ENCODE assay signal across 13 cellular contexts in genomic region chr17:45108595-45109521, GRCh38. TPM values are rescaled to one million over a fixed set of nuclear protein-coding genes. Genes with fewer than 3 reads are reported as not detected.
DNase-seq lines count a peak whose midpoint lies in the region; ATAC-seq, FAIRE-seq and TF ChIP-seq lines count a peak whose summit lies in the region.
"Had no signal": no experiment of that assay in that cellular context is flagged by ENCODE, and none has a peak within 500 bp of the region (broad histone marks: within the 10 kb centered on the region; RNA-seq: fewer than 3 reads in every experiment).

No MANE protein-coding gene starts in this region.

- H3K4me2 ChIP-seq in IMR-90 (ENCODE audit: low read depth, low read length) (no peak overlapping the region), GM12878 (ENCODE audit: control insufficient read depth, insufficient read depth) (no peak overlapping the region)

- no peaks in the 10 kb centered on the region for H3K4me1 ChIP-seq in IMR-90 (ENCODE audit: control insufficient read depth, insufficient read depth, low read length)
- peaks cover 11% of the 10 kb centered on the region; the same call in 1 of the 2 replicates for H3K4me1 ChIP-seq in GM12878 (ENCODE audit: control insufficient read depth, insufficient read depth, low read length)
- peaks cover 0 to 78% of the 10 kb centered on the region in 2 donors for H3K4me1 ChIP-seq in right atrium auricular region
- H3K4me1 ChIP-seq: pancreas had no signal

- FAIRE-seq in GM12878 (lab: Jason Lieb, UNC) = no peak
- FAIRE-seq: keratinocyte, pancreas had no signal

- H4K5ac ChIP-seq in IMR-90 (ENCODE audit: low read depth, low read length) = no peak overlapping the region

- no peak overlapping the region for H3K4me3 Mint-ChIP-seq in stimulated activated naive B cell treated with anti-CD40 and anti-IgM and Interleukin-4, amounts not matched to agents 10 μg/mL and 1 μg/mL and 100 μg/mL, for 72 hours

- no peak for TF ChIP-seq POLR2A in IMR-90 (IDR thresholded peaks at IDR 0.05; ENCODE audit: low read depth, low read length)
- 0 out of 2 replicates have a peak, but pooled peaks have one; percentile 27 for TF ChIP-seq POLR2A in GM12878 (IDR thresholded peaks at IDR 0.05; ENCODE audit: low read depth, low read length)

- no peak overlapping the region for H2BK15ac ChIP-seq in IMR-90 (ENCODE audit: low read depth, low read length)

- peaks cover 12 to 17% of the 10 kb centered on the region in 2 donors for H3K4me1 Mint-ChIP-seq in stimulated activated naive B cell treated with anti-CD40 and anti-IgM and Interleukin-4, amounts not matched to agents 10 μg/mL and 1 μg/mL and 100 μg/mL, for 72 hours

- no peak overlapping the region for H3K14ac ChIP-seq in IMR-90 (replicated peaks; ENCODE audit: low read depth, low read length)

- dilution Hi-C loops in IMR-90 (cut with HindIII; ENCODE audit: low sequenced_read_pairs, unreplicated experiment) = no loop called here

- H3K36me3 ChIP-seq in IMR-90 (ENCODE audit: control insufficient read depth, insufficient read depth, low read length) (peaks cover 74% of the 10 kb centered on the region), GM12878 (ENCODE audit: control insufficient read depth in 2 of 2, insufficient read depth in 2 of 2, low read length in 1 of 2) (peaks cover 34 to 38% of the 10 kb centered on the region in 2 experiments), right atrium auricular region (peaks cover 70% of the 10 kb centered on the region)

- TF ChIP-seq CTCF in IMR-90 (conservative IDR thresholded peaks at IDR 0.05; ENCODE audit: low read depth, low read length) (0 out of 2 replicates have a peak, but pooled peaks have one; percentile 5), GM12878 (IDR thresholded peaks at IDR 0.05 in 2 of 3, conservative IDR thresholded peaks at IDR 0.05 in 1 of 3; ENCODE audit: control insufficient read depth in 2 of 3, extremely low read depth in 1 of 3, insufficient read depth in 1 of 3, low read depth in 3 of 3, low read length in 3 of 3) (no peak), right atrium auricular region (IDR thresholded peaks at IDR 0.05) (peak in 1 of 2 donors; percentile 32)

- WGBS in IMR-90 (ENCODE audit: extremely low coverage in 2 of 2, insufficient read length in 1 of 2), 2 experiments = 63% methylated on average over 2 of the region's 12 CpGs; no CpG with 5 or more reads in 1 of the 2 experiments
- 80% methylated on average over 12 of the region's 12 CpGs for WGBS in GM12878 (ENCODE audit: insufficient coverage, insufficient replicate concordance, low lambda C conversion rate, missing lambda C conversion rate)

- H3K27ac Mint-ChIP-seq in stimulated activated naive B cell treated with anti-CD40 and anti-IgM and Interleukin-4, amounts not matched to agents 10 μg/mL and 1 μg/mL and 100 μg/mL, for 72 hours = peak overlapping the region; percentile 65

- H3K9ac ChIP-seq in IMR-90 (ENCODE audit: low read depth, low read length) (no peak overlapping the region), GM12878 (ENCODE audit: control insufficient read depth, insufficient read depth, low read length) (no peak overlapping the region)

- no peak overlapping the region for H3K27ac ChIP-seq in IMR-90 (ENCODE audit: insufficient read depth, low read length)
- no peak overlapping the region for H3K27ac ChIP-seq in GM12878 (ENCODE audit: control insufficient read depth, insufficient read depth)
- peak overlapping the region; percentile 86 to 93 for H3K27ac ChIP-seq in right atrium auricular region
- H3K27ac ChIP-seq: pancreas had no signal

- intact Hi-C loops in IMR-90 (cut with micrococcal nuclease) (no loop called here), GM12878 (cut with micrococcal nuclease; ENCODE audit: unreplicated experiment) (no loop called here)

- TF ChIP-seq RAD21 in IMR-90 (IDR thresholded peaks at IDR 0.05; ENCODE audit: low read length) = 0 out of 2 replicates have a peak, but pooled peaks have one; percentile 3
- TF ChIP-seq RAD21 in GM12878 (IDR thresholded peaks at IDR 0.05; ENCODE audit: insufficient read depth, low read depth, low read length) = no peak

- RAD21 ChIA-PET in GM12878 (lab: Charles Lee; ENCODE audit: unreplicated experiment) = interaction anchor here (0.6 kb wide), 1 partner anchor 333 kb away, joined by 3 read pairs; no protein-coding TSS in a partner anchor

- CTCF ChIA-PET in IMR-90 (lab: Yijun Ruan, JAX) (interaction anchor here (0.7 to 1.9 kb wide), 2 partner anchors 10 to 26 kb away, joined by 3 to 5 read pairs; partner anchors contain the start of gene ACBD4), GM12878 (lab: Yijun Ruan, JAX) (interaction anchor here (0.9 to 2.6 kb wide), 3 partner anchors 10 to 26 kb away, joined by 3 to 10 read pairs (median 7); partner anchors contain the start of gene ACBD4)

- H3K27me3 Mint-ChIP-seq in stimulated activated naive B cell treated with anti-CD40 and anti-IgM and Interleukin-4, amounts not matched to agents 10 μg/mL and 1 μg/mL and 100 μg/mL, for 72 hours = no peaks in the 10 kb centered on the region

- no peaks in the 10 kb centered on the region for H3K9me1 ChIP-seq in IMR-90 (ENCODE audit: insufficient read depth, low read length)

- no peaks in the 10 kb centered on the region for H3K79me2 ChIP-seq in GM12878 (ENCODE audit: control insufficient read depth, insufficient read depth, low read length)

- H3K36me3 Mint-ChIP-seq in stimulated activated naive B cell treated with anti-CD40 and anti-IgM and Interleukin-4, amounts not matched to agents 10 μg/mL and 1 μg/mL and 100 μg/mL, for 72 hours = peaks cover 20 to 32% of the 10 kb centered on the region in 2 donors

- H3K56ac ChIP-seq in IMR-90 (ENCODE audit: extremely low read depth, insufficient read depth, low read length) = no peak overlapping the region

- H3K79me1 ChIP-seq in IMR-90 (ENCODE audit: low read depth in 1 of 2, low read length in 2 of 2) = peaks cover 4 to 25% of the 10 kb centered on the region in 2 experiments; a peak in 2 of 4 replicates

- no peak overlapping the region for H4K91ac ChIP-seq in IMR-90 (ENCODE audit: insufficient read depth, low read depth, low read length)

- H4K8ac ChIP-seq in IMR-90 (ENCODE audit: low read depth in 2 of 2, low read length in 2 of 2) = no peak overlapping the region

- no peak overlapping the region for H2BK5ac ChIP-seq in IMR-90 (ENCODE audit: low read depth, low read length, poor library complexity, severe bottlenecking)

- no peak overlapping the region for H3K18ac ChIP-seq in IMR-90 (ENCODE audit: low read depth, low read length)

- no peak overlapping the region for H3K4ac ChIP-seq in IMR-90 (ENCODE audit: low read depth, low read length)

- no peak overlapping the region for H2BK20ac ChIP-seq in IMR-90 (ENCODE audit: low read depth, low read length)

- POLR2A ChIA-PET in IMR-90 (lab: Charles Lee; ENCODE audit: unreplicated experiment) = interaction anchor here (0.5 kb wide), 1 partner anchor 60 kb away, joined by 8 read pairs; no protein-coding TSS in a partner anchor
- POLR2A ChIA-PET in GM12878 (lab: Charles Lee) = interaction anchor here (0.5 to 1.2 kb wide), 2 partner anchors 9 to 20 kb away, joined by 4 to 5 read pairs; no protein-coding TSS in a partner anchor

- no TSS peak for BruUV-seq in IMR-90 (replicated peaks; lab: Mats Ljungman, UMichigan)
- BruUV-seq in GM12878 (replicated peaks; lab: Mats Ljungman, UMichigan) = no TSS peak

- no peak for TF ChIP-seq EP300 in GM12878 (IDR thresholded peaks at IDR 0.05; ENCODE audit: borderline replicate concordance in 1 of 2, control insufficient read depth in 1 of 2, low read depth in 2 of 2, low read length in 2 of 2)

- H3K4me3 ChIP-seq in IMR-90 (ENCODE audit: insufficient read depth, low read depth, low read length) (no peak overlapping the region), GM12878 (no peak overlapping the region), right atrium auricular region (no peak overlapping the region)
- H3K4me3 ChIP-seq: pancreas had no signal

- H3K9me3 Mint-ChIP-seq in stimulated activated naive B cell treated with anti-CD40 and anti-IgM and Interleukin-4, amounts not matched to agents 10 μg/mL and 1 μg/mL and 100 μg/mL, for 72 hours = no peaks in the 10 kb centered on the region

- DNase-seq in IMR-90 = no peak
- no peak for DNase-seq in GM12878 (ENCODE audit: low read depth, low spot score)
- DNase-seq in right atrium auricular region (ENCODE audit: low spot score) = no peak
- DNase-seq in stimulated activated naive B cell treated with anti-CD40 and anti-IgM and Interleukin-4, amounts not matched to agents 10 μg/mL and 1 μg/mL and 100 μg/mL, for 72 hours = no peak
- DNase-seq in HK-2 (ENCODE audit: unreplicated experiment) = no peak
- no peak for DNase-seq in nucleus accumbens (lab: John Stamatoyannopoulos, UW)
- no peak for DNase-seq in NCI-H1105 (lab: John Stamatoyannopoulos, UW)
- DNase-seq: activated CD8-positive, alpha-beta memory T cell treated with anti-CD3 and anti-CD28 coated beads, Interleukin-2, amount 50 U/mL, for 4 hours; aorta; pancreas; stimulated activated CD4-positive, alpha-beta T cell treated with anti-CD3 and anti-CD28 coated beads, Interleukin-1b, Interleukin-23, amount 100 ng/mL, for 48 hours; stimulated activated naive CD4-positive, alpha-beta T cell had no signal

- H2AFZ ChIP-seq in IMR-90 (replicated peaks; ENCODE audit: low read length, poor library complexity) (no peak overlapping the region), GM12878 (ENCODE audit: control insufficient read depth, low read depth, low read length) (no peak overlapping the region)

- no peaks in the 10 kb centered on the region for H3K9me3 ChIP-seq in IMR-90 (ENCODE audit: control insufficient read depth, insufficient read depth, low read length)
- no peaks in the 10 kb centered on the region for H3K9me3 ChIP-seq in GM12878 (replicated peaks; ENCODE audit: control insufficient read depth, insufficient read depth, low read length)
- H3K9me3 ChIP-seq in right atrium auricular region = no peaks in the 10 kb centered on the region
- H3K9me3 ChIP-seq: pancreas had no signal

- no peak overlapping the region for H2BK120ac ChIP-seq in IMR-90 (ENCODE audit: low read depth, low read length)

- H3K23ac ChIP-seq in IMR-90 (ENCODE audit: low read depth, low read length) = no peak overlapping the region

- H2AK5ac ChIP-seq in IMR-90 (ENCODE audit: low read depth, low read length) = no peak overlapping the region

- H4K20me1 ChIP-seq in IMR-90 (ENCODE audit: insufficient read depth, low read length) (peaks cover 13% of the 10 kb centered on the region), GM12878 (ENCODE audit: control insufficient read depth, insufficient read depth) (peaks cover 3% of the 10 kb centered on the region; the same call in 1 of the 2 replicates)

- ATAC-seq in IMR-90 (ENCODE audit: low read depth) = no peak
- ATAC-seq in GM12878 = no peak
- ATAC-seq in stimulated activated naive B cell treated with anti-CD40 and anti-IgM and Interleukin-4, amounts not matched to agents 10 μg/mL and 1 μg/mL and 100 μg/mL, for 72 hours (replicated peaks) = no peak

- SMC1A ChIA-PET in GM12878 (lab: Charles Lee; ENCODE audit: uncharacterized antibody, unreplicated experiment) = interaction anchor here (0.9 to 1.0 kb wide), 2 partner anchors 188 to 191 kb away, joined by 3 to 4 read pairs; no protein-coding TSS in a partner anchor

- in situ Hi-C loops in IMR-90 (cut with MboI; ENCODE audit: low sequenced_read_pairs) (no loop called here), GM12878 (cut with MboI) (loop anchor here (10.0 kb wide), 1 partner anchor 184 kb away; no protein-coding TSS in a partner anchor)

- H2AK9ac ChIP-seq in IMR-90 (replicated peaks; ENCODE audit: low read depth, low read length, poor library complexity) = peak overlapping the region; percentile 19

- H3K27me3 ChIP-seq in IMR-90 (ENCODE audit: control insufficient read depth, insufficient read depth, low read length) = no peaks in the 10 kb centered on the region
- no peaks in the 10 kb centered on the region for H3K27me3 ChIP-seq in GM12878 (replicated peaks in 1 of 2; ENCODE audit: control insufficient read depth in 2 of 2, insufficient read depth in 2 of 2, low read length in 1 of 2)
- no peaks in the 10 kb centered on the region for H3K27me3 ChIP-seq in right atrium auricular region
- H3K27me3 ChIP-seq: pancreas had no signal

RNA-seq across cellular contexts. Expression of gene PLCD3, which starts 23.5 kb away (rescaled TPM):
- total RNA-seq in IMR-90 (2012; rRNA removed) (5.3 and 5.6 TPM in 2 replicates), GM12878 (2014; rRNA removed) (0.45 and 0.76 TPM in 2 replicates), GM12878 (2014; rRNA removed; fragmentation: Illumina TruSeq; extraction: Trizol) (0.28 and 0.36 TPM in 2 replicates), GM12878 (2021) (1.6 and 2.4 TPM in 2 replicates), right atrium auricular region (100 to 1,000 TPM; 102 to 156 TPM)
- polyA plus RNA-seq in IMR-90 (2012; rRNA removed) (36.6 and 39.0 TPM in 2 replicates), GM12878 (2011; rRNA removed) (0.52 and 1.2 TPM in 2 replicates), GM12878 (2014; fragmentation: Illumina TruSeq; extraction: Trizol) (0.03 and 1.6 TPM in 2 replicates), GM12878 (2014; fragmentation: Nextera tagmentation; extraction: Ambion mirVana) (under 1 TPM; 0.02 to 0.04 TPM), GM12878 (2014; rRNA removed) (1.2 and 1.6 TPM in 2 replicates), GM12878 (2016; fragmentation: Nextera tagmentation; extraction: Ambion mirVana) (under 1 TPM; 0.13 to 0.43 TPM)
- polyA plus RNA-seq in IMR-90 (2012; cell fraction: cytosol; rRNA removed) = 14.8 and 45.8 TPM in 2 replicates
- 35.9 and 73.0 TPM in 2 replicates for polyA plus RNA-seq in IMR-90 (2012; cell fraction: nucleus; rRNA removed; ENCODE audit: low replicate concordance)
- total RNA-seq in GM12878 (2013; cell fraction: nucleolus; rRNA removed) = 0.12 and 1.5 TPM in 2 replicates
- polyA plus RNA-seq in GM12878 (2011; ENCODE audit: low read depth) = not detected
- 0.99 and 1.9 TPM in 2 replicates for polyA plus RNA-seq in GM12878 (2011; cell fraction: cytosol; rRNA removed)
- 1.6 and 2.0 TPM in 2 replicates for polyA plus RNA-seq in GM12878 (2011; cell fraction: nucleus; rRNA removed)
- polyA plus RNA-seq in GM12878 (2012) = 0.41 and 0.88 TPM in 2 replicates
- polyA minus RNA-seq in GM12878 (2011; rRNA and poly(A)+ RNA removed) = 1.5 and 4.4 TPM in 2 replicates
- polyA minus RNA-seq in GM12878 (2011; cell fraction: cytosol; rRNA and poly(A)+ RNA removed) = 2.7 and 3.5 TPM in 2 replicates
- 0.60 and 1.1 TPM in 2 replicates for polyA minus RNA-seq in GM12878 (2011; cell fraction: nucleus; rRNA and poly(A)+ RNA removed)

RNA-seq across cellular contexts. Expression of gene ACBD4, which starts 26.6 kb away (rescaled TPM):
- 1.7 and 2.3 TPM in 2 replicates for total RNA-seq in IMR-90 (2012; rRNA removed)
- polyA plus RNA-seq in IMR-90 (2012; rRNA removed) = 5.7 and 6.1 TPM in 2 replicates
- polyA plus RNA-seq in IMR-90 (2012; cell fraction: cytosol; rRNA removed) = 4.5 and 5.5 TPM in 2 replicates
- polyA plus RNA-seq in IMR-90 (2012; cell fraction: nucleus; rRNA removed; ENCODE audit: low replicate concordance) = 29.9 and 39.6 TPM in 2 replicates
- total RNA-seq in GM12878 (2013; cell fraction: nucleolus; rRNA removed) = 14.7 and 14.8 TPM in 2 replicates
- 8.1 and 10.2 TPM in 2 replicates for total RNA-seq in GM12878 (2014; rRNA removed)
- 5.4 and 5.7 TPM in 2 replicates for total RNA-seq in GM12878 (2014; rRNA removed; fragmentation: Illumina TruSeq; extraction: Trizol)
- 10.0 and 10.1 TPM in 2 replicates for total RNA-seq in GM12878 (2021)
- 2.2 TPM for polyA plus RNA-seq in GM12878 (2011; ENCODE audit: low read depth)
- 4.4 and 6.5 TPM in 2 replicates for polyA plus RNA-seq in GM12878 (2011; rRNA removed)
- 6.3 and 10.3 TPM in 2 replicates for polyA plus RNA-seq in GM12878 (2011; cell fraction: cytosol; rRNA removed)
- 28.8 and 29.4 TPM in 2 replicates for polyA plus RNA-seq in GM12878 (2011; cell fraction: nucleus; rRNA removed)
- polyA plus RNA-seq in GM12878 (2012) = 10.5 and 11.0 TPM in 2 replicates
- polyA plus RNA-seq in GM12878 (2014; fragmentation: Illumina TruSeq; extraction: Trizol) = 4.5 and 5.7 TPM in 2 replicates
- polyA plus RNA-seq in GM12878 (2014; fragmentation: Nextera tagmentation; extraction: Ambion mirVana) = under 1 TPM; 0.20 to 0.27 TPM
- polyA plus RNA-seq in GM12878 (2014; rRNA removed) = 13.8 and 17.6 TPM in 2 replicates
- polyA plus RNA-seq in GM12878 (2016; fragmentation: Nextera tagmentation; extraction: Ambion mirVana) = 1 to 10 TPM; 7.2 to 9.9 TPM
- 2.6 and 6.4 TPM in 2 replicates for polyA minus RNA-seq in GM12878 (2011; rRNA and poly(A)+ RNA removed)
- polyA minus RNA-seq in GM12878 (2011; cell fraction: cytosol; rRNA and poly(A)+ RNA removed) = 2.5 and 4.0 TPM in 2 replicates
- polyA minus RNA-seq in GM12878 (2011; cell fraction: nucleus; rRNA and poly(A)+ RNA removed) = 11.6 and 15.2 TPM in 2 replicates
- total RNA-seq in right atrium auricular region = 1 to 10 TPM; 9.0 to 9.4 TPM

RNA-seq across cellular contexts. Expression of gene HEXIM1, which starts 39.4 kb away (rescaled TPM):
- total RNA-seq in IMR-90 (2012; rRNA removed) (5.9 and 8.6 TPM in 2 replicates), GM12878 (2014; rRNA removed) (12.2 and 13.4 TPM in 2 replicates), GM12878 (2014; rRNA removed; fragmentation: Illumina TruSeq; extraction: Trizol) (4.4 and 4.7 TPM in 2 replicates), GM12878 (2021) (23.9 and 24.1 TPM in 2 replicates), right atrium auricular region (10 to 100 TPM; 16.4 to 31.1 TPM)
- polyA plus RNA-seq in IMR-90 (2012; rRNA removed) (14.5 TPM in 2 replicates), GM12878 (2011; rRNA removed) (7.3 and 8.8 TPM in 2 replicates), GM12878 (2014; fragmentation: Illumina TruSeq; extraction: Trizol) (9.9 and 16.0 TPM in 2 replicates), GM12878 (2014; fragmentation: Nextera tagmentation; extraction: Ambion mirVana) (1 to 10 TPM; 1.9 to 2.1 TPM), GM12878 (2014; rRNA removed) (17.2 and 19.4 TPM in 2 replicates), GM12878 (2016; fragmentation: Nextera tagmentation; extraction: Ambion mirVana) (1 to 10 TPM; 8.3 to 9.3 TPM)
- polyA plus RNA-seq in IMR-90 (2012; cell fraction: cytosol; rRNA removed) = 13.5 and 13.8 TPM in 2 replicates
- polyA plus RNA-seq in IMR-90 (2012; cell fraction: nucleus; rRNA removed; ENCODE audit: low replicate concordance) = 8.5 and 12.5 TPM in 2 replicates
- 5.6 and 6.3 TPM in 2 replicates for total RNA-seq in GM12878 (2013; cell fraction: nucleolus; rRNA removed)
- polyA plus RNA-seq in GM12878 (2011; ENCODE audit: low read depth) = 13.4 TPM
- 7.9 and 9.4 TPM in 2 replicates for polyA plus RNA-seq in GM12878 (2011; cell fraction: cytosol; rRNA removed)
- 9.7 and 14.2 TPM in 2 replicates for polyA plus RNA-seq in GM12878 (2011; cell fraction: nucleus; rRNA removed)
- 18.6 and 27.4 TPM in 2 replicates for polyA plus RNA-seq in GM12878 (2012)
- polyA minus RNA-seq in GM12878 (2011; rRNA and poly(A)+ RNA removed) = 2.5 and 4.7 TPM in 2 replicates
- 4.3 and 5.0 TPM in 2 replicates for polyA minus RNA-seq in GM12878 (2011; cell fraction: cytosol; rRNA and poly(A)+ RNA removed)
- 5.4 and 10.4 TPM in 2 replicates for polyA minus RNA-seq in GM12878 (2011; cell fraction: nucleus; rRNA and poly(A)+ RNA removed)

RNA-seq across cellular contexts. Expression of gene NMT1, which starts 47.7 kb away (rescaled TPM):
- total RNA-seq in IMR-90 (2012; rRNA removed) (57.5 and 60.6 TPM in 2 replicates), GM12878 (2014; rRNA removed) (118 and 121 TPM in 2 replicates), GM12878 (2014; rRNA removed; fragmentation: Illumina TruSeq; extraction: Trizol) (391 and 395 TPM in 2 replicates), GM12878 (2021) (204 and 223 TPM in 2 replicates), right atrium auricular region (10 to 100 TPM; 44.6 to 52.7 TPM)
- polyA plus RNA-seq in IMR-90 (2012; rRNA removed) (36.0 and 38.0 TPM in 2 replicates), GM12878 (2011; rRNA removed) (116 and 138 TPM in 2 replicates), GM12878 (2014; fragmentation: Illumina TruSeq; extraction: Trizol) (80.7 and 216 TPM in 2 replicates), GM12878 (2014; fragmentation: Nextera tagmentation; extraction: Ambion mirVana) (100 to 1,000 TPM; 282 to 342 TPM), GM12878 (2014; rRNA removed) (96.7 and 112 TPM in 2 replicates), GM12878 (2016; fragmentation: Nextera tagmentation; extraction: Ambion mirVana) (100 to 1,000 TPM; 221 to 226 TPM)
- polyA plus RNA-seq in IMR-90 (2012; cell fraction: cytosol; rRNA removed) = 21.3 and 29.7 TPM in 2 replicates
- 26.3 and 44.4 TPM in 2 replicates for polyA plus RNA-seq in IMR-90 (2012; cell fraction: nucleus; rRNA removed; ENCODE audit: low replicate concordance)
- 95.0 and 103 TPM in 2 replicates for total RNA-seq in GM12878 (2013; cell fraction: nucleolus; rRNA removed)
- 42.9 TPM for polyA plus RNA-seq in GM12878 (2011; ENCODE audit: low read depth)
- polyA plus RNA-seq in GM12878 (2011; cell fraction: cytosol; rRNA removed) = 65.2 and 75.7 TPM in 2 replicates
- 129 and 147 TPM in 2 replicates for polyA plus RNA-seq in GM12878 (2011; cell fraction: nucleus; rRNA removed)
- polyA plus RNA-seq in GM12878 (2012) = 87.9 and 96.7 TPM in 2 replicates
- 62.4 and 90.4 TPM in 2 replicates for polyA minus RNA-seq in GM12878 (2011; rRNA and poly(A)+ RNA removed)
- 128 and 150 TPM in 2 replicates for polyA minus RNA-seq in GM12878 (2011; cell fraction: cytosol; rRNA and poly(A)+ RNA removed)
- polyA minus RNA-seq in GM12878 (2011; cell fraction: nucleus; rRNA and poly(A)+ RNA removed) = 33.1 and 219 TPM in 2 replicates

RNA-seq across cellular contexts. Expression of gene HEXIM2, which starts 52.8 kb away (rescaled TPM):
- total RNA-seq in IMR-90 (2012; rRNA removed) = 5.6 and 6.1 TPM in 2 replicates
- polyA plus RNA-seq in IMR-90 (2012; rRNA removed) = 4.5 TPM in 2 replicates
- polyA plus RNA-seq in IMR-90 (2012; cell fraction: cytosol; rRNA removed) = 5.2 and 10.6 TPM in 2 replicates
- 2.9 and 6.9 TPM in 2 replicates for polyA plus RNA-seq in IMR-90 (2012; cell fraction: nucleus; rRNA removed; ENCODE audit: low replicate concordance)
- 3.0 TPM in 2 replicates for total RNA-seq in GM12878 (2013; cell fraction: nucleolus; rRNA removed)
- 8.3 and 8.7 TPM in 2 replicates for total RNA-seq in GM12878 (2014; rRNA removed)
- total RNA-seq in GM12878 (2014; rRNA removed; fragmentation: Illumina TruSeq; extraction: Trizol) = 4.8 and 5.1 TPM in 2 replicates
- 7.6 and 9.7 TPM in 2 replicates for total RNA-seq in GM12878 (2021)
- 3.6 TPM for polyA plus RNA-seq in GM12878 (2011; ENCODE audit: low read depth)
- polyA plus RNA-seq in GM12878 (2011; rRNA removed) = 4.3 and 5.8 TPM in 2 replicates
- polyA plus RNA-seq in GM12878 (2011; cell fraction: cytosol; rRNA removed) = 9.7 and 12.0 TPM in 2 replicates
- 6.9 and 8.7 TPM in 2 replicates for polyA plus RNA-seq in GM12878 (2011; cell fraction: nucleus; rRNA removed)
- 8.8 and 9.2 TPM in 2 replicates for polyA plus RNA-seq in GM12878 (2012)
- 0.87 and 4.9 TPM in 2 replicates for polyA plus RNA-seq in GM12878 (2014; fragmentation: Illumina TruSeq; extraction: Trizol)
- under 1 TPM; 0.10 to 0.22 TPM for polyA plus RNA-seq in GM12878 (2014; fragmentation: Nextera tagmentation; extraction: Ambion mirVana)
- 7.1 and 12.5 TPM in 2 replicates for polyA plus RNA-seq in GM12878 (2014; rRNA removed)
- 10 to 100 TPM in 1 of 2 experiments, 1 to 10 TPM in 1; 9.7 to 10.3 TPM for polyA plus RNA-seq in GM12878 (2016; fragmentation: Nextera tagmentation; extraction: Ambion mirVana)
- 4.2 and 9.8 TPM in 2 replicates for polyA minus RNA-seq in GM12878 (2011; rRNA and poly(A)+ RNA removed)
- polyA minus RNA-seq in GM12878 (2011; cell fraction: cytosol; rRNA and poly(A)+ RNA removed) = 3.3 and 3.4 TPM in 2 replicates
- polyA minus RNA-seq in GM12878 (2011; cell fraction: nucleus; rRNA and poly(A)+ RNA removed) = 1.6 and 3.1 TPM in 2 replicates
- 1 to 10 TPM; 3.1 to 6.8 TPM for total RNA-seq in right atrium auricular region

Comparison
In these comparisons a context has a peak if more than half of its experiments do, and no peak if none do; other contexts are left out.
1. H3K27ac ChIP-seq: peak in right atrium auricular region (2 of 2); none in IMR-90 (single experiment) and GM12878 (single experiment).
2. RNA of gene PLCD3, which starts 23.5 kb away (total RNA-seq): 102 to 156 TPM in right atrium auricular region; 5.3 to 5.6 TPM in IMR-90 and 0.12 to 2.4 TPM in GM12878; every median in the first group is over 10 times any median in the second.